Comparison of ENCODE assay signal across 33 cellular contexts in the genomic region with DNA sequence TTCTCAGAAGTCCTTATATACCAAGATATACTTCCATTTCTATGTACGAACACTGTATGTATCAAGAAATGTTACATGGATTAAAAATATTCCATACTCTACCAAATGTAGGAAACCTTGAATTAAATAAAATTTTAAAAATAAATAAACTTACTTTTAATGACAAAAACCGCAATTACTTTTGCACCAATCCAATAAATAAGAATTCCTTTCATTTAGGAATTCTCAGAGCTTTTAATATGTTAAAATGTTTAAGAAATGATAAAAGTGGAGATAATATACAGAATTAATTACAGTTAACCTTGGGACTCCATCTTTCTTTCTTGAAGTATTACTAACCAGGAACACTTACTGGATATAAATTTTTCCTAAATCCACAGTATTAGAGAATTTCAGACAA.
"Had no signal": no experiment of that assay in that cellular context is flagged by ENCODE, and none has a peak within 500 bp of the region (broad histone marks: within the 10 kb centered on the region; RNA-seq: fewer than 3 reads in every experiment).

No MANE protein-coding gene starts in this region.

- H3K27me3 ChIP-seq: adrenal gland, ascending aorta, body of pancreas, brain microvascular endothelial cell, breast epithelium, cardiac muscle cell had no signal

- H3K4me1 ChIP-seq: adrenal gland, ascending aorta, body of pancreas, breast epithelium had no signal

- H3K4me3 ChIP-seq: adrenal gland, ascending aorta, body of pancreas, breast epithelium, cardiac muscle cell had no signal

- DNase-seq: activated effector memory CD4-positive, alpha-beta T cell treated with anti-CD3 and anti-CD28 coated beads, Interleukin-2, amount 50 U/mL, for 16 hours; activated effector memory CD4-positive, alpha-beta T cell treated with Interleukin-2 at 50 U/mL for 16 hours; activated gamma-delta T cell; activated gamma-delta T cell treated with Interleukin-2 at 50 U/mL for 16 hours; activated naive CD4-positive, alpha-beta T cell; activated naive CD4-positive, alpha-beta T cell treated with anti-CD3 and anti-CD28 coated beads for 36 hours; activated naive CD4-positive, alpha-beta T cell treated with anti-CD3 and anti-CD28 coated beads, Interleukin-2, amount 10 ng/mL, durations not matched to agents 7 days and 5 days; activated naive CD4-positive, alpha-beta T cell treated with anti-CD3 and anti-CD28 coated beads, Interleukin-2, amount 50 U/mL, for 16 hours; activated naive CD4-positive, alpha-beta T cell treated with Interleukin-2 at 50 U/mL for 16 hours; activated naive CD8-positive, alpha-beta T cell treated with anti-CD3 and anti-CD28 coated beads for 36 hours; activated naive CD8-positive, alpha-beta T cell treated with anti-CD3 and anti-CD28 coated beads, Interleukin-2, amount 10 ng/mL, durations not matched to agents 7 days and 5 days; activated naive CD8-positive, alpha-beta T cell treated with anti-CD3 and anti-CD28 coated beads, Interleukin-2, amount 50 U/mL, for 24 hours; activated T-cell treated with anti-CD3 and anti-CD28 coated beads, Interleukin-2, amount 50 U/mL, for 24 hours; activated T-cell treated with anti-CD3 and anti-CD28 coated beads, Interleukin-2, amount 50 U/mL, for 4 hours; activated T-cell treated with anti-CD3 and anti-CD28 coated beads, Interleukin-2, amount 50 U/mL, for 48 hours; activated T-cell treated with anti-CD3 and anti-CD28 coated beads, Interleukin-2, amount 50 U/mL, for 72 hours; adrenal gland; amniotic stem cell; amygdala; anterior cingulate cortex; aorta; body of pancreas; brain microvascular endothelial cell; caudate nucleus; central memory CD4-positive, alpha-beta T cell; cerebellar nuclear complex had no signal

- ATAC-seq: activated naive CD4-positive, alpha-beta T cell treated with anti-CD3 and anti-CD28 coated beads, Interleukin-2, amount 50 U/mL, for 72 hours; activated naive CD8-positive, alpha-beta T cell treated with anti-CD3 and anti-CD28 coated beads, Interleukin-2, amount 50 U/mL, for 24 hours; activated T-cell treated with anti-CD3 and anti-CD28 coated beads, Interleukin-2, amount 50 U/mL, for 4 hours; activated T-cell treated with anti-CD3 and anti-CD28 coated beads, Interleukin-2, amount 50 U/mL, for 72 hours; activated T-helper 17 cell treated with anti-CD3 and anti-CD28 coated beads, Interleukin-2, amount 50 U/mL, for 72 hours; body of pancreas had no signal

- FAIRE-seq: astrocyte, bronchial epithelial cell had no signal

- H3K9me3 ChIP-seq: ascending aorta, body of pancreas, breast epithelium had no signal

- H3K27ac ChIP-seq: adrenal gland, ascending aorta, body of pancreas, brain microvascular endothelial cell, breast epithelium, cardiac muscle cell had no signal

- H3K36me3 ChIP-seq: adrenal gland, ascending aorta, brain microvascular endothelial cell, breast epithelium, cardiac muscle cell had no signal
